ENCODE assay signal across 17 cellular contexts in the genomic region with DNA sequence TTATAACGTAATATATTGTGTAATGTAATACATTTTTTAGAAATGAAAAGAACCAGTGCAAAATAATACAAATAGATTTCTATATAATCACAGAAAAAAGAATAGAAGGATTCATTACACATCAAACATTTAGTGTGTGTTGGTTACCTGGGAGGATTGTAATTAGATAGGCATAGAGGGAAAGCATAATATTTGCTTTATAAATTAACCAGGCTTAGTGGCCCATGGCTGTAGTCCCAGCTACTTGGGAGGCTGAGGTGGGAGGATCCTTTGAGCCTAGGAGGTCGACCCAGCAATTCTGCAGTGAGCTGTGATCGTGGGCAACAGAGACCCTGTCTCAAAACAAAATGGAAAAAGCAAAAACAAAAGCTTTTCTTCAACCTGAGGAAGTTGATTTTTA.
DNase-seq lines count a peak whose midpoint lies in the region; TF ChIP-seq lines count a peak whose summit lies in the region.
"Had no signal": no experiment of that assay in that cellular context is flagged by ENCODE, and none has a peak within 500 bp of the region (broad histone marks: within the 10 kb centered on the region; RNA-seq: fewer than 3 reads in every experiment).

No MANE protein-coding gene starts in this region.

- H3K4me3 ChIP-seq in HEK293 (ENCODE audit: low read depth, low read length): no peak overlapping the region
- H3K4me3 ChIP-seq: A549 had no signal

- H3K4me1 ChIP-seq in HEK293 (ENCODE audit: control insufficient read depth, insufficient read depth, low read length): no peaks in the 10 kb centered on the region

- DNase-seq in DMS53 (lab: John Stamatoyannopoulos, UW) (peak; percentile 60), DMS53 treated with DMSO at 0.1 percent for 48 hours (lab: John Stamatoyannopoulos, UW; ENCODE audit: unreplicated experiment) (no peak), NCI-H2196 (lab: John Stamatoyannopoulos, UW; ENCODE audit: unreplicated experiment) (peak; percentile 17), left kidney (ENCODE audit: low read depth, low spot score) (peak; percentile 39), SW480 (ENCODE audit: low spot score) (no peak), hypothalamus (lab: John Stamatoyannopoulos, UW) (no peak)
- DNase-seq: AML-193; Caco-2; CD4-positive, alpha-beta T cell; DMS79 treated with DMSO at 0.1 percent for 48 hours; GF-D8; GOT3; H7 had no signal

- H3K36me3 ChIP-seq in HEK293 (ENCODE audit: control insufficient read depth in 2 of 2, insufficient read depth in 1 of 2, low read length in 2 of 2): no peaks in the 10 kb centered on the region

- POLR2A ChIA-PET in HEK293 (lab: Yijun Ruan, JAX): no interaction called here

- TF ChIP-seq CTCF in HEK293 (tag by site-specific recombination; IDR thresholded peaks at IDR 0.05): no peak

- CTCF ChIA-PET in HEK293 (lab: Yijun Ruan, JAX): no interaction called here

- H3K27ac ChIP-seq in HEK293 (ENCODE audit: extremely low read depth, low read depth, low read length): no peak overlapping the region
- H3K27ac ChIP-seq: 22Rv1, A549, C4-2B had no signal

- no peaks in the 10 kb centered on the region for H3K9me3 ChIP-seq in HEK293 (ENCODE audit: control insufficient read depth, insufficient read depth, low read depth, low read length)
- H3K9me3 ChIP-seq: A549, Caco-2 had no signal

TF ChIP-seq in HEK293, 187 proteins besides CTCF, POLR2A, EP300 and RAD21:
- TF ChIP-seq BCL11B (tag by site-specific recombination; IDR thresholded peaks at IDR 0.05; ENCODE audit: low read depth) (no peak), ZNF558 (tag by site-specific recombination; IDR thresholded peaks at IDR 0.05) (no peak), GLIS1 (tag by site-specific recombination; IDR thresholded peaks at IDR 0.05) (peak; percentile 74), EGR2 (tag by site-specific recombination; IDR thresholded peaks at IDR 0.05; ENCODE audit: low read depth) (no peak), ZNF155 (tag by site-specific recombination; IDR thresholded peaks at IDR 0.05) (no peak), WT1 (tag by site-specific recombination; IDR thresholded peaks at IDR 0.05) (peak; percentile 77)

Comparison
In these comparisons a context has a peak if more than half of its experiments do, and no peak if none do; other contexts are left out.
1. DNase-seq: peak in DMS53 (single experiment), NCI-H2196 (single experiment) and left kidney (single experiment); none in DMS53 treated with DMSO at 0.1 percent for 48 hours (single experiment), SW480 (single experiment) and hypothalamus (0 of 51).